Comparison of ENCODE assay signal across 11 cellular contexts in the genomic region with DNA sequence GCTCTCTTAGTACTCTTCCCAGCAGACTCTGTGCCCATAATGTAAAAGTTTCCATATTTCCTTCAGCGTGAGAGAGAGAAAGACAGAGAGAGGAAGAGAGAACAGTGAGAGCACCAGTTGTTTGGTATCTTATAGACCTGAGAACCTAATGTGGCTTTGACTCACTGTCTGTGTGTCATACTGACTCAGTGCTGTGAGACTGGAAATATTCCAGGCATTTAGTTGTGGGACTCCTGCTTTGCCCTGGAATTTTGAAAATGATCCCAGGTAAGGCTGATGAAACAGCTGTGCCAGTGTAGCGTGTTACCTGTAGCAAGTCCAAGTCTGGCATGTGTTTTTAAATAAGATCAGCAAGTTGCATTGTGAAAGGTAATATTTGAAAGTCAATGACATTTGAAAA.
DNase-seq lines count a peak whose midpoint lies in the region; ATAC-seq, FAIRE-seq and TF ChIP-seq lines count a peak whose summit lies in the region.
"Had no signal": no experiment of that assay in that cellular context is flagged by ENCODE, and none has a peak within 500 bp of the region (broad histone marks: within the 10 kb centered on the region; RNA-seq: fewer than 3 reads in every experiment).

No MANE protein-coding gene starts in this region.

- H3K27ac ChIP-seq in pancreas: peak overlapping the region in 2 of 4 donors; percentile 44 to 47

- ATAC-seq in pancreas (peak; percentile 50 to 83 (median 72)), GM19467 (IDR thresholded peaks at IDR 0.05; ENCODE audit: unreplicated experiment) (no peak), left lobe of liver (no peak)

- no peaks in the 10 kb centered on the region for H3K9me3 ChIP-seq in pancreas

- peak; percentile 0 for DNase-seq in EH (ENCODE audit: low read depth)
- DNase-seq in NCI-H226: peak; percentile 89
- peak; percentile 98 for DNase-seq in bronchial epithelial cell (ENCODE audit: low read depth)
- DNase-seq in pancreas: peak in 2 of 6 donors; percentile 3 to 14
- no peak for DNase-seq in HEK293T (ENCODE audit: extremely low spot score)
- no peak for DNase-seq in left lobe of liver (ENCODE audit: low spot score)
- DNase-seq in NCI-H2029 (lab: John Stamatoyannopoulos, UW): no peak
- DNase-seq: CD4-positive, CD25-positive, alpha-beta regulatory T cell; NCI-H1930; small intestine had no signal

- intact Hi-C loops in pancreas (cut with DNase I): no loop called here

- FAIRE-seq in bronchial epithelial cell (lab: Jason Lieb, UNC) (peak; percentile 83), pancreas (lab: Jason Lieb, UNC) (no peak)
- FAIRE-seq: small intestine had no signal

- H3K36me3 ChIP-seq in bronchial epithelial cell (ENCODE audit: control insufficient read depth, insufficient read depth, low read length): no peaks in the 10 kb centered on the region
- no peaks in the 10 kb centered on the region for H3K36me3 ChIP-seq in pancreas

- H3K27me3 ChIP-seq in bronchial epithelial cell (ENCODE audit: control insufficient read depth, insufficient read depth, low read length) (no peaks in the 10 kb centered on the region), pancreas (no peaks in the 10 kb centered on the region)

- TF ChIP-seq CTCF in bronchial epithelial cell (IDR thresholded peaks at IDR 0.05; ENCODE audit: insufficient read depth, low read length, severe bottlenecking) (no peak), pancreas (IDR thresholded peaks at IDR 0.05) (no peak)

- WGBS in pancreas, 2 donors: 47 to 72% methylated on average over 2 of the region's 2 CpGs

- H3K4me1 ChIP-seq in pancreas: no peaks in the 10 kb centered on the region

- H3K4me3 ChIP-seq in bronchial epithelial cell (ENCODE audit: low read depth, low read length) (no peak overlapping the region), pancreas (no peak overlapping the region)

- CTCF ChIA-PET in HEK293T (lab: Yijun Ruan, JAX): interaction anchor here (0.9 kb wide), 1 partner anchor 773 kb away, joined by 3 read pairs; no protein-coding TSS in a partner anchor

- POLR2A ChIA-PET in HEK293T (lab: Yijun Ruan, JAX): no interaction called here

TF ChIP-seq in HEK293T, 16 proteins besides CTCF, POLR2A, EP300 and RAD21:
- no peak for TF ChIP-seq LEF1 (IDR thresholded peaks at IDR 0.05; ENCODE audit: borderline replicate concordance)
- TF ChIP-seq ELF4 (IDR thresholded peaks at IDR 0.05): no peak
- TF ChIP-seq SP1 (IDR thresholded peaks at IDR 0.05): no peak
- no peak for TF ChIP-seq ARNT (IDR thresholded peaks at IDR 0.05)
- TF ChIP-seq, protein P1, sequence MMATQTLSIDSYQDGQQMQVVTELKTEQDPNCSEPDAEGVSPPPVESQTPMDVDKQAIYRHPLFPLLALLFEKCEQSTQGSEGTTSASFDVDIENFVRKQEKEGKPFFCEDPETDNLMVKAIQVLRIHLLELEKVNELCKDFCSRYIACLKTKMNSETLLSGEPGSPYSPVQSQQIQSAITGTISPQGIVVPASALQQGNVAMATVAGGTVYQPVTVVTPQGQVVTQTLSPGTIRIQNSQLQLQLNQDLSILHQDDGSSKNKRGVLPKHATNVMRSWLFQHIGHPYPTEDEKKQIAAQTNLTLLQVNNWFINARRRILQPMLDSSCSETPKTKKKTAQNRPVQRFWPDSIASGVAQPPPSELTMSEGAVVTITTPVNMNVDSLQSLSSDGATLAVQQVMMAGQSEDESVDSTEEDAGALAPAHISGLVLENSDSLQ (IDR thresholded peaks at IDR 0.05): no peak
- TF ChIP-seq BHLHE40 (IDR thresholded peaks at IDR 0.05; ENCODE audit: borderline replicate concordance): no peak
- no peak for TF ChIP-seq CTBP1 (IDR thresholded peaks at IDR 0.05; ENCODE audit: borderline replicate concordance)
- no peak for TF ChIP-seq FOXK2 (IDR thresholded peaks at IDR 0.05)
- no peak for TF ChIP-seq HDGF (IDR thresholded peaks at IDR 0.05; ENCODE audit: borderline replicate concordance)
- no peak for TF ChIP-seq SUZ12 (IDR thresholded peaks at IDR 0.05)
- no peak for TF ChIP-seq L3MBTL2 (conservative IDR thresholded peaks at IDR 0.05)
- no peak for TF ChIP-seq NFRKB (IDR thresholded peaks at IDR 0.05)
- TF ChIP-seq ZNF384 (IDR thresholded peaks at IDR 0.05): no peak
- no peak for TF ChIP-seq FOXM1 (IDR thresholded peaks at IDR 0.05; ENCODE audit: borderline replicate concordance)
- TF ChIP-seq FOXA1 (IDR thresholded peaks at IDR 0.05): no peak
- TF ChIP-seq TARDBP (IDR thresholded peaks at IDR 0.05): no peak

Comparison
In these comparisons a context has a peak if more than half of its experiments do, and no peak if none do; other contexts are left out.
1. DNase-seq: peak in EH (single experiment), NCI-H226 (single experiment) and bronchial epithelial cell (single experiment); none in HEK293T (single experiment), left lobe of liver (single experiment) and NCI-H2029 (single experiment).
2. ATAC-seq: peak in pancreas (4 of 4); none in GM19467 (single experiment) and left lobe of liver (single experiment).